In genomic region chr15:65777053-65777452, GRCh38 we compare ENCODE assay signal across 18 cellular contexts. TPM values are rescaled to one million over a fixed set of nuclear protein-coding genes. Genes with fewer than 3 reads are reported as not detected.
DNase-seq lines count a peak whose midpoint lies in the region; ATAC-seq and TF ChIP-seq lines count a peak whose summit lies in the region.
"Had no signal": no experiment of that assay in that cellular context is flagged by ENCODE, and none has a peak within 500 bp of the region (broad histone marks: within the 10 kb centered on the region; RNA-seq: fewer than 3 reads in every experiment).

No MANE protein-coding gene starts in this region.

- DNase-seq in activated T-cell treated with anti-CD3 and anti-CD28 coated beads, Interleukin-2, amount 50 U/mL, for 24 hours = no peak
- DNase-seq in activated T-cell treated with anti-CD3 and anti-CD28 coated beads for 4 hours (no peak), MV-4-11 (lab: John Stamatoyannopoulos, UW) (peak; percentile 82), immature natural killer cell (no peak), thoracic aorta (ENCODE audit: low spot score) (no peak), esophagus squamous epithelium (lab: John Stamatoyannopoulos, UW) (no peak), caudate nucleus (lab: John Stamatoyannopoulos, UW) (no peak)
- DNase-seq: activated CD4-positive, alpha-beta T cell treated with anti-CD3 and anti-CD28 coated beads for 4 hours; CD4-positive, CD25-positive, alpha-beta regulatory T cell; colonic mucosa; left ventricle myocardium inferior; MM.1S; NCI-H1694; Peyer's patch; stimulated activated CD4-positive, alpha-beta T cell treated with anti-CD3 and anti-CD28 coated beads, Interleukin-4, amount 100 ng/mL, for 4 hours had no signal

- TF ChIP-seq POLR2A in esophagus squamous epithelium (IDR thresholded peaks at IDR 0.05) = no peak

- intact Hi-C loops in esophagus squamous epithelium (cut with DNase I) = no loop called here

- no peaks in the 10 kb centered on the region for H3K27me3 Mint-ChIP-seq in activated T-cell treated with anti-CD3 and anti-CD28 coated beads, Interleukin-2, amount 50 U/mL, for 24 hours
- H3K27me3 Mint-ChIP-seq in immature natural killer cell (ENCODE audit: low read depth in 3 of 3) = peaks cover 2 to 5% (median 2%) of the 10 kb centered on the region in 3 donors
- H3K27me3 Mint-ChIP-seq: brain; CD4-positive, CD25-positive, alpha-beta regulatory T cell had no signal

- H3K36me3 Mint-ChIP-seq in activated T-cell treated with anti-CD3 and anti-CD28 coated beads, Interleukin-2, amount 50 U/mL, for 24 hours (ENCODE audit: low read depth) = peaks cover 23% of the 10 kb centered on the region
- peaks cover 0 to 4% (median 2%) of the 10 kb centered on the region in 3 donors for H3K36me3 Mint-ChIP-seq in immature natural killer cell

- H3K4me1 ChIP-seq in thoracic aorta (ENCODE audit: control insufficient read depth in 1 of 2, low read depth in 2 of 2) (no peaks in the 10 kb centered on the region), esophagus squamous epithelium (peaks cover 0 to 6% (median 0%) of the 10 kb centered on the region in 3 donors)
- H3K4me1 ChIP-seq: left ventricle myocardium inferior had no signal

- H3K9me3 ChIP-seq in thoracic aorta = no peaks in the 10 kb centered on the region
- H3K9me3 ChIP-seq in esophagus squamous epithelium = no peaks in the 10 kb centered on the region
- H3K9me3 ChIP-seq: colonic mucosa, left ventricle myocardium inferior, Peyer's patch had no signal

- TF ChIP-seq CTCF in thoracic aorta (IDR thresholded peaks at IDR 0.05) = no peak
- no peak for TF ChIP-seq CTCF in esophagus squamous epithelium (IDR thresholded peaks at IDR 0.05)

- 76 to 87% methylated on average over 6 of the region's 6 CpGs for WGBS in esophagus squamous epithelium, 2 donors

- H3K4me3 ChIP-seq in thoracic aorta (peak overlapping the region; percentile 4), esophagus squamous epithelium (no peak overlapping the region)
- H3K4me3 ChIP-seq: colonic mucosa, left ventricle myocardium inferior, Peyer's patch had no signal

- H3K9me3 Mint-ChIP-seq in activated T-cell treated with anti-CD3 and anti-CD28 coated beads, Interleukin-2, amount 50 U/mL, for 24 hours = no peaks in the 10 kb centered on the region
- H3K9me3 Mint-ChIP-seq in immature natural killer cell = no peaks in the 10 kb centered on the region
- H3K9me3 Mint-ChIP-seq: brain; CD4-positive, CD25-positive, alpha-beta regulatory T cell had no signal

- ATAC-seq in thoracic aorta (ENCODE audit: insufficient number of reproducible peaks, low FRiP score, low read depth) (no peak), GM21381 (IDR thresholded peaks at IDR 0.05; ENCODE audit: unreplicated experiment) (no peak)
- ATAC-seq: SK-N-SH treated with all-trans-retinoic acid at 6 μM for 48 hours had no signal

- peak overlapping the region; percentile 23 for H3K27ac Mint-ChIP-seq in activated T-cell treated with anti-CD3 and anti-CD28 coated beads, Interleukin-2, amount 50 U/mL, for 24 hours
- peak overlapping the region in 4 of 6 donors; percentile 39 to 84 (median 70) for H3K27ac Mint-ChIP-seq in immature natural killer cell
- H3K27ac Mint-ChIP-seq: brain had no signal

- peaks cover 37% of the 10 kb centered on the region for H3K4me1 Mint-ChIP-seq in activated T-cell treated with anti-CD3 and anti-CD28 coated beads, Interleukin-2, amount 50 U/mL, for 24 hours (ENCODE audit: low read depth)
- peaks cover 45 to 51% of the 10 kb centered on the region in 2 donors for H3K4me1 Mint-ChIP-seq in immature natural killer cell
- H3K4me1 Mint-ChIP-seq: brain had no signal

- no peak overlapping the region for H3K27ac ChIP-seq in thoracic aorta
- no peak overlapping the region for H3K27ac ChIP-seq in esophagus squamous epithelium
- H3K27ac ChIP-seq in caudate nucleus (ENCODE audit: low read depth, low read length) = no peak overlapping the region
- H3K27ac ChIP-seq: colonic mucosa, left ventricle myocardium inferior had no signal

- H3K36me3 ChIP-seq in thoracic aorta (no peaks in the 10 kb centered on the region), esophagus squamous epithelium (no peaks in the 10 kb centered on the region)
- H3K36me3 ChIP-seq: colonic mucosa, left ventricle myocardium inferior, Peyer's patch had no signal

- no peak overlapping the region for H3K4me3 Mint-ChIP-seq in activated T-cell treated with anti-CD3 and anti-CD28 coated beads, Interleukin-2, amount 50 U/mL, for 24 hours
- no peak overlapping the region for H3K4me3 Mint-ChIP-seq in immature natural killer cell
- H3K4me3 Mint-ChIP-seq: brain had no signal

- H3K27me3 ChIP-seq in thoracic aorta (replicated peaks; ENCODE audit: insufficient read depth) (no peaks in the 10 kb centered on the region), esophagus squamous epithelium (no peaks in the 10 kb centered on the region)
- H3K27me3 ChIP-seq: colonic mucosa, Peyer's patch had no signal

RNA-seq across cellular contexts. Expression of gene DENND4A, which starts 15.0 kb away (rescaled TPM):
- 10 to 100 TPM in 1 of 3 donors, 1 to 10 TPM in 2; 6.4 to 18.9 (median 6.5) TPM for polyA plus RNA-seq in immature natural killer cell
- 10 to 100 TPM; 25.6 to 57.7 TPM for total RNA-seq in thoracic aorta
- 10 to 100 TPM in 2 of 4 donors, 1 to 10 TPM in 2; 5.9 to 22.3 (median 10.9) TPM for total RNA-seq in esophagus squamous epithelium
